ENCODE assay signal across 15 cellular contexts in genomic region chr19:3058821-3059314, GRCh38. TPM values are rescaled to one million over a fixed set of nuclear protein-coding genes. Genes with fewer than 3 reads are reported as not detected.
DNase-seq lines count a peak whose midpoint lies in the region; ATAC-seq and TF ChIP-seq lines count a peak whose summit lies in the region.
"Had no signal": no experiment of that assay in that cellular context is flagged by ENCODE, and none has a peak within 500 bp of the region (broad histone marks: within the 10 kb centered on the region; RNA-seq: fewer than 3 reads in every experiment).

No MANE protein-coding gene starts in this region.

- TF ChIP-seq CTCF in left ventricle myocardium inferior (IDR thresholded peaks at IDR 0.05; ENCODE audit: borderline replicate concordance) (no peak), type B pancreatic cell (conservative IDR thresholded peaks at IDR 0.05) (no peak)

- no peaks in the 10 kb centered on the region for H3K27me3 ChIP-seq in left ventricle myocardium inferior (ENCODE audit: low read depth)
- no peaks in the 10 kb centered on the region for H3K27me3 ChIP-seq in naive thymus-derived CD4-positive, alpha-beta T cell (ENCODE audit: control insufficient read depth in 2 of 2, insufficient read depth in 2 of 2, low read length in 2 of 2)

- intact Hi-C loops in left ventricle myocardium inferior (cut with micrococcal nuclease), result no loop called here
- intact Hi-C loops in cardiac septum (cut with DNase I), result no loop called here
- intact Hi-C loops in naive thymus-derived CD4-positive, alpha-beta T cell (cut with micrococcal nuclease), result no loop called here

- peaks cover 37% of the 10 kb centered on the region for H3K4me1 Mint-ChIP-seq in activated naive CD8-positive, alpha-beta T cell treated with anti-CD3 and anti-CD28 coated beads for 36 hours
- H3K4me1 Mint-ChIP-seq in naive thymus-derived CD4-positive, alpha-beta T cell, result peaks cover 32 to 62% (median 47%) of the 10 kb centered on the region in 7 donors
- peaks cover 45% of the 10 kb centered on the region for H3K4me1 Mint-ChIP-seq in type B pancreatic cell (ENCODE audit: unreplicated experiment)

- no peaks in the 10 kb centered on the region for H3K9me3 Mint-ChIP-seq in activated naive CD8-positive, alpha-beta T cell treated with anti-CD3 and anti-CD28 coated beads for 36 hours
- no peaks in the 10 kb centered on the region for H3K9me3 Mint-ChIP-seq in naive thymus-derived CD4-positive, alpha-beta T cell
- H3K9me3 Mint-ChIP-seq in type B pancreatic cell, result no peaks in the 10 kb centered on the region
- H3K9me3 Mint-ChIP-seq: dendritic cell treated with granulocyte-macrophage colony-stimulating factor and Interleukin-4, amounts not matched to agents 40 ng/mL and 50 ng/mL, for 4 days; naive B cell; stimulated activated naive CD8-positive, alpha-beta T cell treated with anti-CD3 and anti-CD28 coated beads, Interleukin-15, Interleukin-2, amounts not matched to agents 100 ng/mL and 50 ng/mL, for 24 hours had no signal

- H3K27ac ChIP-seq in left ventricle myocardium inferior (replicated peaks), result peak overlapping the region; percentile 97
- H3K27ac ChIP-seq in naive thymus-derived CD4-positive, alpha-beta T cell (ENCODE audit: low read depth, low read length), result peak overlapping the region; percentile 85

- no peaks in the 10 kb centered on the region for H3K27me3 Mint-ChIP-seq in activated naive CD8-positive, alpha-beta T cell treated with anti-CD3 and anti-CD28 coated beads for 36 hours
- H3K27me3 Mint-ChIP-seq in naive thymus-derived CD4-positive, alpha-beta T cell, result no peaks in the 10 kb centered on the region
- H3K27me3 Mint-ChIP-seq in type B pancreatic cell, result no peaks in the 10 kb centered on the region
- H3K27me3 Mint-ChIP-seq: dendritic cell treated with granulocyte-macrophage colony-stimulating factor and Interleukin-4, amounts not matched to agents 40 ng/mL and 50 ng/mL, for 4 days; naive B cell; stimulated activated naive CD8-positive, alpha-beta T cell treated with anti-CD3 and anti-CD28 coated beads, Interleukin-15, Interleukin-2, amounts not matched to agents 100 ng/mL and 50 ng/mL, for 24 hours had no signal

- peaks cover 57% of the 10 kb centered on the region for H3K36me3 ChIP-seq in left ventricle myocardium inferior
- peaks cover 20 to 71% (median 39%) of the 10 kb centered on the region in 3 experiments for H3K36me3 ChIP-seq in naive thymus-derived CD4-positive, alpha-beta T cell (ENCODE audit: control insufficient read depth in 2 of 3, insufficient read depth in 3 of 3, low read length in 3 of 3)

- no peak overlapping the region for H3K4me3 Mint-ChIP-seq in activated naive CD8-positive, alpha-beta T cell treated with anti-CD3 and anti-CD28 coated beads for 36 hours
- H3K4me3 Mint-ChIP-seq in naive thymus-derived CD4-positive, alpha-beta T cell, result peak overlapping the region in 9 of 10 donors; percentile 56 to 97 (median 79)
- H3K4me3 Mint-ChIP-seq in type B pancreatic cell, result peak overlapping the region; percentile 56
- H3K4me3 Mint-ChIP-seq: dendritic cell treated with granulocyte-macrophage colony-stimulating factor and Interleukin-4, amounts not matched to agents 40 ng/mL and 50 ng/mL, for 4 days had no signal

- peak overlapping the region; percentile 66 for H3K27ac Mint-ChIP-seq in activated naive CD8-positive, alpha-beta T cell treated with anti-CD3 and anti-CD28 coated beads for 36 hours
- H3K27ac Mint-ChIP-seq in naive thymus-derived CD4-positive, alpha-beta T cell, result peak overlapping the region in 8 of 9 donors; percentile 23 to 93 (median 79)
- H3K27ac Mint-ChIP-seq in type B pancreatic cell, result peak overlapping the region; percentile 76
- H3K27ac Mint-ChIP-seq: dendritic cell treated with granulocyte-macrophage colony-stimulating factor and Interleukin-4, amounts not matched to agents 40 ng/mL and 50 ng/mL, for 4 days had no signal

- ATAC-seq in naive thymus-derived CD4-positive, alpha-beta T cell, result no peak
- ATAC-seq in HG03342 (IDR thresholded peaks at IDR 0.05; ENCODE audit: unreplicated experiment), result no peak
- ATAC-seq: SK-N-SH treated with all-trans-retinoic acid at 6 μM for 48 hours had no signal

- CTCF ChIA-PET in naive thymus-derived CD4-positive, alpha-beta T cell (lab: Charles Lee), result interaction anchor here (1.1 kb wide), 1 partner anchor 17 kb away, joined by 3 read pairs; no protein-coding TSS in a partner anchor

- POLR2A ChIA-PET in naive thymus-derived CD4-positive, alpha-beta T cell (lab: Charles Lee), result interaction anchor here (0.6 to 14.9 kb wide), 7 partner anchors 8 to 1928 kb away, joined by 3 to 359 read pairs (median 4); partner anchors contain the start of gene TLE6

- H3K4me1 ChIP-seq in left ventricle myocardium inferior, result peaks cover 75% of the 10 kb centered on the region
- peaks cover 24 to 63% of the 10 kb centered on the region in 2 donors for H3K4me1 ChIP-seq in naive thymus-derived CD4-positive, alpha-beta T cell (ENCODE audit: control insufficient read depth in 2 of 2, insufficient read depth in 2 of 2, low read length in 2 of 2)

- no peak for DNase-seq in left ventricle myocardium inferior
- no peak for DNase-seq in cardiac septum (ENCODE audit: low spot score)
- DNase-seq in activated naive CD8-positive, alpha-beta T cell treated with anti-CD3 and anti-CD28 coated beads for 36 hours, result no peak
- no peak for DNase-seq in naive thymus-derived CD4-positive, alpha-beta T cell
- no peak for DNase-seq in type B pancreatic cell (ENCODE audit: extremely low spot score, unreplicated experiment)
- DNase-seq in NOMO-1 treated with dmso at 0.1 percent for 144 hours (lab: John Stamatoyannopoulos, UW; ENCODE audit: unreplicated experiment), result no peak
- DNase-seq in NCI-H1436 (lab: John Stamatoyannopoulos, UW), result no peak
- DNase-seq: DMS79, KBM-7, naive B cell, NCI-H1105 treated with DMSO at 0.1 percent for 48 hours had no signal

- H3K9me3 ChIP-seq in left ventricle myocardium inferior (replicated peaks), result no peaks in the 10 kb centered on the region
- no peaks in the 10 kb centered on the region for H3K9me3 ChIP-seq in naive thymus-derived CD4-positive, alpha-beta T cell (ENCODE audit: control insufficient read depth in 2 of 3, low read length in 3 of 3)

- peak overlapping the region; percentile 79 for H3K4me3 ChIP-seq in left ventricle myocardium inferior
- no peak overlapping the region for H3K4me3 ChIP-seq in naive thymus-derived CD4-positive, alpha-beta T cell (ENCODE audit: low read length)

- H3K36me3 Mint-ChIP-seq in activated naive CD8-positive, alpha-beta T cell treated with anti-CD3 and anti-CD28 coated beads for 36 hours, result peaks cover 27% of the 10 kb centered on the region
- H3K36me3 Mint-ChIP-seq in naive thymus-derived CD4-positive, alpha-beta T cell, result peaks cover 0 to 34% (median 26%) of the 10 kb centered on the region in 5 donors
- peaks cover 17% of the 10 kb centered on the region for H3K36me3 Mint-ChIP-seq in type B pancreatic cell

RNA-seq across cellular contexts. Expression of gene TLE5, which starts 3.4 kb away (rescaled TPM):
- 799 TPM for total RNA-seq in left ventricle myocardium inferior
- total RNA-seq in cardiac septum, result 804 TPM
- 100 to 1,000 TPM; 221 to 222 TPM for total RNA-seq in activated naive CD8-positive, alpha-beta T cell treated with anti-CD3 and anti-CD28 coated beads for 36 hours
- 1,000 to 10,000 TPM in 2 of 5 experiments, 100 to 1,000 TPM in 3; 658 to 1,102 (median 755) TPM for total RNA-seq in naive thymus-derived CD4-positive, alpha-beta T cell
- polyA plus RNA-seq in naive thymus-derived CD4-positive, alpha-beta T cell, result 100 to 1,000 TPM; 643 to 982 TPM
- 302 and 418 TPM in 2 replicates for total RNA-seq in type B pancreatic cell (ENCODE audit: low replicate concordance)

RNA-seq across cellular contexts. Expression of gene TLE2, which starts 29.8 kb away (rescaled TPM):
- total RNA-seq in left ventricle myocardium inferior, result 53.2 TPM
- 48.0 TPM for total RNA-seq in cardiac septum
- total RNA-seq in activated naive CD8-positive, alpha-beta T cell treated with anti-CD3 and anti-CD28 coated beads for 36 hours, result 1 to 10 TPM; 1.4 to 2.3 TPM
- 10 to 100 TPM in 4 of 5 experiments, 1 to 10 TPM in 1; 1.1 to 33.6 (median 19.9) TPM for total RNA-seq in naive thymus-derived CD4-positive, alpha-beta T cell
- 10 to 100 TPM; 10.8 to 13.1 TPM for polyA plus RNA-seq in naive thymus-derived CD4-positive, alpha-beta T cell
- 37.7 and 52.8 TPM in 2 replicates for total RNA-seq in type B pancreatic cell (ENCODE audit: low replicate concordance)

RNA-seq across cellular contexts. Expression of gene GNA11, which starts 35.3 kb away (rescaled TPM):
- 58.1 TPM for total RNA-seq in left ventricle myocardium inferior
- 60.9 TPM for total RNA-seq in cardiac septum
- total RNA-seq in activated naive CD8-positive, alpha-beta T cell treated with anti-CD3 and anti-CD28 coated beads for 36 hours, result 1 to 10 TPM; 4.5 to 4.6 TPM
- total RNA-seq in naive thymus-derived CD4-positive, alpha-beta T cell, result 10 to 100 TPM in 1 of 5 experiments, 1 to 10 TPM in 4; 1.2 to 11.2 (median 7.2) TPM
- 1 to 10 TPM in 1 of 2 donors, under 1 TPM in 1; 0.92 to 1.3 TPM for polyA plus RNA-seq in naive thymus-derived CD4-positive, alpha-beta T cell
- 46.9 and 62.0 TPM in 2 replicates for total RNA-seq in type B pancreatic cell (ENCODE audit: low replicate concordance)
